Comparison of ENCODE assay signal across 8 cellular contexts in the genomic region with DNA sequence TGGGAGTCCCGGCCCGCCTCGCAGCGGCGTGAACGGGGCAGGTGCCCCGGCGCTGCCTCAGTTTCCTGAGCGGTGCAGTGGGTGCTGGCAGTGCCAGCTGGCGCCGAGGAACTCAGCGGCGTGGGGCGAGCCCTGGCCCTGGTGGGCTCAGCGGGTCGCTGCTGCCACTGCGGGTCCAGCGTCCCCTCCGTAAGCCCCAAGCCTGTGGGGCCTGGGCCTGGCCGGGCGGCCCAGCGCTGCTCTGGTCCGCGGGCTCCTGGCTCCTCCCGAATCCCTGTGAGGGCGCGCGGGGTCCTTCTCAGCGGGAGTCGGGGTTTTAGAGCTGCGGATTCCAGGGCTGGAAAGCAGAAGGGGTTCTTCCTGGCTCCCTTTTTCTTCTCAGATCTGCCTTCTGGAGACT. TPM values are rescaled to one million over a fixed set of nuclear protein-coding genes. Genes with fewer than 3 reads are reported as not detected.
DNase-seq lines count a peak whose midpoint lies in the region; ATAC-seq and TF ChIP-seq lines count a peak whose summit lies in the region.
"Not testable (repeated sequence)": the region's sequence is repeated elsewhere in the genome, so short reads cannot be mapped to it uniquely, and the experiment has no call there.

No MANE protein-coding gene starts in this region.

- POLR2A ChIA-PET in AG04449 (lab: Yijun Ruan, JAX), result not testable (repeated sequence)

- H3K4me3 ChIP-seq in AG04449 (ENCODE audit: low read depth, low read length) (peak overlapping the region; percentile 72), LNCaP clone FGC (ENCODE audit: low read depth, low read length) (peak overlapping the region; percentile 65), endodermal cell (ENCODE audit: low read length) (peak overlapping the region; percentile 79), iPS-11a (ENCODE audit: low read depth, low read length) (peak overlapping the region; percentile 58)

- peaks cover 23% of the 10 kb centered on the region for H3K4me1 Mint-ChIP-seq in activated T-cell treated with anti-CD3 and anti-CD28 coated beads, Interleukin-2, amount 50 U/mL, for 4 hours (ENCODE audit: low read depth)
- H3K4me1 Mint-ChIP-seq in endodermal cell (peaks cover 14% of the 10 kb centered on the region), nephron (peaks cover 18% of the 10 kb centered on the region)
- H3K4me1 Mint-ChIP-seq in stimulated activated memory B cell treated with anti-CD40 and anti-IgM and Interleukin-4, amounts not matched to agents 10 μg/mL and 1 μg/mL and 100 μg/mL, for 72 hours, result peaks cover 23% of the 10 kb centered on the region

- no CpG with 5 or more reads among the region's 31 CpGs for WGBS in endodermal cell (ENCODE audit: insufficient coverage in 1 of 2, insufficient read length in 1 of 2), 2 experiments

- H3K4me3 Mint-ChIP-seq in activated T-cell treated with anti-CD3 and anti-CD28 coated beads, Interleukin-2, amount 50 U/mL, for 4 hours, result peak overlapping the region; percentile 75
- H3K4me3 Mint-ChIP-seq in endodermal cell (peak overlapping the region; percentile 63), nephron (peak overlapping the region; percentile 83 to 86 (median 84))
- H3K4me3 Mint-ChIP-seq in stimulated activated memory B cell treated with anti-CD40 and anti-IgM and Interleukin-4, amounts not matched to agents 10 μg/mL and 1 μg/mL and 100 μg/mL, for 72 hours, result peak overlapping the region; percentile 80

- H3K9me3 ChIP-seq in endodermal cell (ENCODE audit: control insufficient read depth, low read length), result peaks cover 17% of the 10 kb centered on the region

- peak; percentile 4 for ATAC-seq in GM19438 (IDR thresholded peaks at IDR 0.05; ENCODE audit: low read depth, unreplicated experiment)
- peak; percentile 1 to 2 for ATAC-seq in activated T-cell treated with anti-CD3 and anti-CD28 coated beads, Interleukin-2, amount 50 U/mL, for 4 hours
- peak; percentile 1 for ATAC-seq in stimulated activated memory B cell treated with anti-CD40 and anti-IgM and Interleukin-4, amounts not matched to agents 10 μg/mL and 1 μg/mL and 100 μg/mL, for 72 hours

- H3K27ac Mint-ChIP-seq in endodermal cell, nephron: not testable (repeated sequence)
- peak overlapping the region; percentile 71 for H3K27ac Mint-ChIP-seq in stimulated activated memory B cell treated with anti-CD40 and anti-IgM and Interleukin-4, amounts not matched to agents 10 μg/mL and 1 μg/mL and 100 μg/mL, for 72 hours

- peak overlapping the region; percentile 75 for H3K9ac ChIP-seq in endodermal cell (ENCODE audit: extremely low read depth, low read length, poor library complexity, severe bottlenecking)

- DNase-seq in AG04449 (ENCODE audit: low read depth, low spot score); LNCaP clone FGC (ENCODE audit: low read depth); activated T-cell treated with anti-CD3 and anti-CD28 coated beads, Interleukin-2, amount 50 U/mL, for 4 hours; endodermal cell: not testable (repeated sequence)

- H3K9me3 Mint-ChIP-seq in activated T-cell treated with anti-CD3 and anti-CD28 coated beads, Interleukin-2, amount 50 U/mL, for 4 hours; endodermal cell; nephron; stimulated activated memory B cell treated with anti-CD40 and anti-IgM and Interleukin-4, amounts not matched to agents 10 μg/mL and 1 μg/mL and 100 μg/mL, for 72 hours: not testable (repeated sequence)

- H3K27me3 Mint-ChIP-seq in activated T-cell treated with anti-CD3 and anti-CD28 coated beads, Interleukin-2, amount 50 U/mL, for 4 hours (ENCODE audit: low read depth); endodermal cell (ENCODE audit: insufficient read depth); nephron (ENCODE audit: low read depth); stimulated activated memory B cell treated with anti-CD40 and anti-IgM and Interleukin-4, amounts not matched to agents 10 μg/mL and 1 μg/mL and 100 μg/mL, for 72 hours: not testable (repeated sequence)

- H3K27ac ChIP-seq in endodermal cell (ENCODE audit: low read depth, low read length), result not testable (repeated sequence)

- not testable (repeated sequence) for H3K27me3 ChIP-seq in endodermal cell (ENCODE audit: control insufficient read depth, insufficient read depth, low read length, poor library complexity, severe bottlenecking)

- not testable (repeated sequence) for H3K4me1 ChIP-seq in endodermal cell (ENCODE audit: control insufficient read depth, insufficient read depth, low read length)

- peaks cover 37% of the 10 kb centered on the region for H3K36me3 ChIP-seq in endodermal cell (ENCODE audit: control insufficient read depth, insufficient read depth, low read length)

- H3K36me3 Mint-ChIP-seq in activated T-cell treated with anti-CD3 and anti-CD28 coated beads, Interleukin-2, amount 50 U/mL, for 4 hours (ENCODE audit: insufficient read depth), result peaks cover 19% of the 10 kb centered on the region
- H3K36me3 Mint-ChIP-seq in endodermal cell (ENCODE audit: low read depth) (peaks cover 30% of the 10 kb centered on the region), nephron (ENCODE audit: low read depth) (peaks cover 35% of the 10 kb centered on the region)
- H3K36me3 Mint-ChIP-seq in stimulated activated memory B cell treated with anti-CD40 and anti-IgM and Interleukin-4, amounts not matched to agents 10 μg/mL and 1 μg/mL and 100 μg/mL, for 72 hours, result peaks cover 23% of the 10 kb centered on the region

- TF ChIP-seq CTCF in AG04449 (IDR thresholded peaks at IDR 0.05; ENCODE audit: insufficient read depth, low read length, missing control alignments); LNCaP clone FGC (IDR thresholded peaks at IDR 0.05; ENCODE audit: control insufficient read depth, extremely low read depth, insufficient read depth); endodermal cell (conservative IDR thresholded peaks at IDR 0.05); nephron (IDR thresholded peaks at IDR 0.05; ENCODE audit: unreplicated experiment in 3 of 3): not testable (repeated sequence)

- CTCF ChIA-PET in AG04449 (lab: Yijun Ruan, JAX), result not testable (repeated sequence)

RNA-seq across cellular contexts. Expression of a gene that starts 0.9 kb away (rescaled TPM):
- total RNA-seq in activated T-cell treated with anti-CD3 and anti-CD28 coated beads, Interleukin-2, amount 50 U/mL, for 4 hours, result 10 to 100 TPM; 11.1 to 12.4 (median 11.9) TPM
- total RNA-seq in endodermal cell, result 10 to 100 TPM; 24.3 to 26.0 TPM
- polyA plus RNA-seq in endodermal cell (2013, experiment 1 of 2), result 16.9 TPM
- polyA plus RNA-seq in endodermal cell (2013, experiment 2 of 2), result 17.2 TPM

RNA-seq across cellular contexts. Expression of a gene that starts 35.1 kb away (rescaled TPM):
- under 1 TPM; 0.14 to 0.21 (median 0.15) TPM for total RNA-seq in activated T-cell treated with anti-CD3 and anti-CD28 coated beads, Interleukin-2, amount 50 U/mL, for 4 hours
- 1 to 10 TPM; 1.8 to 3.3 TPM for total RNA-seq in endodermal cell
- polyA plus RNA-seq in endodermal cell (2013, experiment 1 of 2), result 2.5 TPM
- 3.2 TPM for polyA plus RNA-seq in endodermal cell (2013, experiment 2 of 2)
